ENCODE assay signal across 8 cellular contexts in genomic region chr1:163535807-163536206, GRCh38.
DNase-seq lines count a peak whose midpoint lies in the region; ATAC-seq and TF ChIP-seq lines count a peak whose summit lies in the region.

No MANE protein-coding gene starts in this region.

- intact Hi-C loops in lower leg skin (cut with DNase I; ENCODE audit: low total_unique reads) = no loop called here
- intact Hi-C loops in head of caudate nucleus (cut with DNase I) = no loop called here

- H3K4me3 ChIP-seq in lower leg skin (ENCODE audit: low read depth, poor library complexity, severe bottlenecking) = no peak overlapping the region

- DNase-seq in GM03348 (ENCODE audit: low spot score) = peak; percentile 42
- DNase-seq in MV-4-11 (lab: John Stamatoyannopoulos, UW) = peak; percentile 52
- DNase-seq in astrocyte of the hippocampus (ENCODE audit: low read depth, low spot score) = peak; percentile 44
- DNase-seq in midbrain (lab: John Stamatoyannopoulos, UW) = peak; percentile 1
- DNase-seq in lower leg skin (ENCODE audit: low spot score in 2 of 2) = no peak
- DNase-seq in head of caudate nucleus = no peak

- no peak for TF ChIP-seq CTCF in lower leg skin (IDR thresholded peaks at IDR 0.05)

- WGBS in lower leg skin, 2 donors = 61 to 62% methylated on average over 3 of the region's 3 CpGs

- TF ChIP-seq POLR2A in lower leg skin (IDR thresholded peaks at IDR 0.05) = no peak

- ATAC-seq in HG03280 (IDR thresholded peaks at IDR 0.05; ENCODE audit: unreplicated experiment) (no peak), HG02759 (IDR thresholded peaks at IDR 0.05; ENCODE audit: unreplicated experiment) (no peak)

Comparison
In these comparisons a context has a peak if more than half of its experiments do, and no peak if none do; other contexts are left out.
1. DNase-seq: peak in GM03348 (single experiment), MV-4-11 (single experiment), astrocyte of the hippocampus (single experiment) and midbrain (single experiment); none in lower leg skin (0 of 2) and head of caudate nucleus (0 of 42).